In genomic region chr12:106147956-106148355, GRCh38 we compare ENCODE assay signal across 13 cellular contexts.
DNase-seq lines count a peak whose midpoint lies in the region; ATAC-seq and TF ChIP-seq lines count a peak whose summit lies in the region.
"Had no signal": no experiment of that assay in that cellular context is flagged by ENCODE, and none has a peak within 500 bp of the region (broad histone marks: within the 10 kb centered on the region; RNA-seq: fewer than 3 reads in every experiment).

No MANE protein-coding gene starts in this region.

- in situ Hi-C loops in ACHN (cut with HindIII; ENCODE audit: low pct_ligation_motif_present, low pct_unique_long_range_greater_than_20kb, low sequenced_read_pairs) = no loop called here

- no peak for TF ChIP-seq CTCF in GM20000 (IDR thresholded peaks at IDR 0.05; ENCODE audit: extremely low read depth, missing control alignments)

- intact Hi-C loops in head of caudate nucleus (cut with DNase I) = loop anchor here (5.0 kb wide), 1 partner anchor 74 kb away; no protein-coding TSS in a partner anchor

- DNase-seq in DMS53 (lab: John Stamatoyannopoulos, UW) (peak; percentile 67), NCI-H446 treated with DMSO at 0.1 percent for 48 hours (lab: John Stamatoyannopoulos, UW) (peak; percentile 80), head of caudate nucleus (peak; percentile 53 to 90 (median 78)), pons (ENCODE audit: low spot score) (peak; percentile 82), OCI-M2 (lab: John Stamatoyannopoulos, UW; ENCODE audit: unreplicated experiment) (no peak), ACHN (no peak), GM20000 (ENCODE audit: low spot score) (no peak)
- DNase-seq: activated CD4-positive, CD25-positive, alpha-beta regulatory T cell treated with anti-CD3 and anti-CD28 coated beads, Interleukin-2, amount 50 U/mL, for 72 hours; activated gamma-delta T cell; left lung; NCI-H226 had no signal

- no peak for ATAC-seq in GM18870 (IDR thresholded peaks at IDR 0.05; ENCODE audit: unreplicated experiment)
- ATAC-seq: GM23338, left lung had no signal

Comparison
In these comparisons a context has a peak if more than half of its experiments do, and no peak if none do; other contexts are left out.
1. DNase-seq: peak in DMS53 (single experiment), NCI-H446 treated with DMSO at 0.1 percent for 48 hours (single experiment), head of caudate nucleus (42 of 42) and pons (single experiment); none in OCI-M2 (single experiment), ACHN (single experiment) and GM20000 (single experiment).